18 cellular contexts compared by ENCODE assay signal in the genomic region with DNA sequence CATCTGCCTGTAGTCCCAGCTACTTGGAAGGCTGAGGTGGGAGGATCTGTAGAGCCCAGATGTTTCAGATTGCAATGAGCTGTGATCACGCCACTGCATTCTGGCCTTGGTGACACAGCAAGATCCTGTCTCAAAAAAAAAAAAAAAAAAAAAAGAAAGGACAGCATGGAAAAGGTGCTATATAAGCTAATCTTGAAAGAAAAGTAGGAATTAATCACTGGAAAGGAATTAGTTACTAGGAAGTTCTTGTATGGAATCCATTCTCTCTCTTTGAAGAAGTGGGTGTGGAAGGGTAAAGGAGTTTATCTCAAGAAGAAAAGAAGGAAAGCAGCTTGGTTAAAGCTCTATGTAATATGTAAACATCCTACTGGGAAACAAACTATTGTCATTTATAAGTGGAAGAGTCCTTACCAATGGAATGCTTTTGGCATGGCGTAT.
A peak's percentile ranks its signal among the peaks of the same experiment; 100 is the strongest.
DNase-seq lines count a peak whose midpoint lies in the region; ATAC-seq and TF ChIP-seq lines count a peak whose summit lies in the region.
"Had no signal": no experiment of that assay in that cellular context is flagged by ENCODE, and none has a peak within 500 bp of the region (broad histone marks: within the 10 kb centered on the region; RNA-seq: fewer than 3 reads in every experiment).

No MANE protein-coding gene starts in this region.

- H3K9me3 ChIP-seq in IMR-90 (ENCODE audit: control insufficient read depth, insufficient read depth, low read length) = no peaks in the 10 kb centered on the region
- no peaks in the 10 kb centered on the region for H3K9me3 ChIP-seq in lower lobe of right lung
- H3K9me3 ChIP-seq: tibial artery had no signal

- H3K9ac ChIP-seq in IMR-90 (ENCODE audit: low read depth, low read length) = no peak overlapping the region

- H3K4me1 ChIP-seq in IMR-90 (ENCODE audit: control insufficient read depth, insufficient read depth, low read length) (peaks cover 2% of the 10 kb centered on the region; the same call in 1 of the 2 replicates), lower lobe of right lung (no peaks in the 10 kb centered on the region)
- H3K4me1 ChIP-seq: tibial artery had no signal

- no peak overlapping the region for H4K5ac ChIP-seq in IMR-90 (ENCODE audit: low read depth, low read length)

- no peak overlapping the region for H2BK15ac ChIP-seq in IMR-90 (ENCODE audit: low read depth, low read length)

- dilution Hi-C loops in IMR-90 (cut with HindIII; ENCODE audit: low sequenced_read_pairs, unreplicated experiment) = no loop called here

- TF ChIP-seq POLR2A in IMR-90 (IDR thresholded peaks at IDR 0.05; ENCODE audit: low read depth, low read length) = no peak

- DNase-seq in EH (ENCODE audit: low read depth) = peak; percentile 79
- DNase-seq in IMR-90 = peak; percentile 45
- DNase-seq in choroid plexus epithelial cell (ENCODE audit: low read depth) = peak; percentile 45
- no peak for DNase-seq in lower lobe of right lung
- DNase-seq in activated CD4-positive, alpha-beta T cell treated with anti-CD3 and anti-CD28 coated beads for 4 hours = no peak
- no peak for DNase-seq in NCI-H2029 treated with DMSO at 0.1 percent for 48 hours (lab: John Stamatoyannopoulos, UW)
- no peak for DNase-seq in activated CD8-positive, alpha-beta memory T cell treated with anti-CD3 and anti-CD28 coated beads, Interleukin-2, amount 50 U/mL, for 48 hours
- DNase-seq: activated CD8-positive, alpha-beta memory T cell treated with anti-CD3 and anti-CD28 coated beads for 24 hours; activated gamma-delta T cell treated with Interleukin-2 at 50 U/mL for 16 hours; DMS153; effector CD4-positive, alpha-beta T cell; left ventricle myocardium superior; NCI-H2107; retina; SIG-M5; stimulated activated CD4-positive, alpha-beta T cell treated with anti-CD3 and anti-CD28 coated beads, Interleukin-2, amount 100 ng/mL, for 24 hours; tibial artery had no signal

- in situ Hi-C loops in IMR-90 (cut with MboI; ENCODE audit: low sequenced_read_pairs) = no loop called here

- no peaks in the 10 kb centered on the region for H4K20me1 ChIP-seq in IMR-90 (ENCODE audit: insufficient read depth, low read length)

- H2BK20ac ChIP-seq in IMR-90 (ENCODE audit: low read depth, low read length) = no peak overlapping the region

- H3K9me1 ChIP-seq in IMR-90 (ENCODE audit: insufficient read depth, low read length) = no peaks in the 10 kb centered on the region; the same call in 1 of the 2 replicates

- POLR2A ChIA-PET in IMR-90 (lab: Charles Lee; ENCODE audit: unreplicated experiment) = no interaction called here

- H3K4me3 ChIP-seq in IMR-90 (ENCODE audit: insufficient read depth, low read depth, low read length) (no peak overlapping the region), choroid plexus epithelial cell (ENCODE audit: low read depth, low read length) (no peak overlapping the region), lower lobe of right lung (no peak overlapping the region)
- H3K4me3 ChIP-seq: tibial artery had no signal

- H4K91ac ChIP-seq in IMR-90 (ENCODE audit: insufficient read depth, low read depth, low read length) = no peak overlapping the region

- H3K36me3 ChIP-seq in IMR-90 (ENCODE audit: control insufficient read depth, insufficient read depth, low read length) (no peaks in the 10 kb centered on the region), lower lobe of right lung (no peaks in the 10 kb centered on the region)
- H3K36me3 ChIP-seq: tibial artery had no signal

- peak overlapping the region; percentile 85; the same call in 1 of the 2 replicates for H3K18ac ChIP-seq in IMR-90 (ENCODE audit: low read depth, low read length)

- H4K8ac ChIP-seq in IMR-90 (ENCODE audit: low read depth in 2 of 2, low read length in 2 of 2) = no peak overlapping the region; a peak in 1 of 4 replicates

- CTCF ChIA-PET in IMR-90 (lab: Yijun Ruan, JAX) = no interaction called here

- intact Hi-C loops in IMR-90 (cut with micrococcal nuclease) (no loop called here), lower lobe of right lung (cut with DNase I) (no loop called here)

- no peak overlapping the region for H2AFZ ChIP-seq in IMR-90 (replicated peaks; ENCODE audit: low read length, poor library complexity)

- H2BK5ac ChIP-seq in IMR-90 (ENCODE audit: low read depth, low read length, poor library complexity, severe bottlenecking) = no peak overlapping the region

- no peak for TF ChIP-seq RAD21 in IMR-90 (IDR thresholded peaks at IDR 0.05; ENCODE audit: low read length)

- H3K23ac ChIP-seq in IMR-90 (ENCODE audit: low read depth, low read length) = no peak overlapping the region

- ATAC-seq in IMR-90 (ENCODE audit: low read depth) (peak; percentile 68), lower lobe of right lung (peak; percentile 27 to 68), GM18867 (IDR thresholded peaks at IDR 0.05; ENCODE audit: unreplicated experiment) (no peak)
- ATAC-seq: left ventricle myocardium superior had no signal

- H2AK5ac ChIP-seq in IMR-90 (ENCODE audit: low read depth, low read length) = no peak overlapping the region

- WGBS in IMR-90 (ENCODE audit: extremely low coverage in 2 of 2, insufficient read length in 1 of 2), 2 experiments = 57% methylated on average over 1 of the region's 2 CpGs; no CpG with 5 or more reads in 1 of the 2 experiments

- H3K27me3 ChIP-seq in IMR-90 (ENCODE audit: control insufficient read depth, insufficient read depth, low read length) = no peaks in the 10 kb centered on the region
- no peaks in the 10 kb centered on the region for H3K27me3 ChIP-seq in lower lobe of right lung (ENCODE audit: low read depth)
- H3K27me3 ChIP-seq: tibial artery had no signal

- no peak overlapping the region for H3K14ac ChIP-seq in IMR-90 (replicated peaks; ENCODE audit: low read depth, low read length)

- H3K4ac ChIP-seq in IMR-90 (ENCODE audit: low read depth, low read length) = no peak overlapping the region

- TF ChIP-seq CTCF in IMR-90 (conservative IDR thresholded peaks at IDR 0.05; ENCODE audit: low read depth, low read length) (no peak), choroid plexus epithelial cell (conservative IDR thresholded peaks at IDR 0.05; ENCODE audit: low read depth, low read length) (no peak), lower lobe of right lung (IDR thresholded peaks at IDR 0.05) (no peak)

- no peak overlapping the region for H3K27ac ChIP-seq in IMR-90 (ENCODE audit: insufficient read depth, low read length)
- H3K27ac ChIP-seq in lower lobe of right lung = no peak overlapping the region
- H3K27ac ChIP-seq: tibial artery had no signal

- H2AK9ac ChIP-seq in IMR-90 (replicated peaks; ENCODE audit: low read depth, low read length, poor library complexity) = no peak overlapping the region

- H2BK120ac ChIP-seq in IMR-90 (ENCODE audit: low read depth, low read length) = no peak overlapping the region

- H3K79me1 ChIP-seq in IMR-90 (ENCODE audit: low read depth in 1 of 2, low read length in 2 of 2) = no peaks in the 10 kb centered on the region

- H3K4me2 ChIP-seq in IMR-90 (ENCODE audit: low read depth, low read length) = peak overlapping the region; percentile 19; the same call in 1 of the 2 replicates

- no peak overlapping the region for H3K56ac ChIP-seq in IMR-90 (ENCODE audit: extremely low read depth, insufficient read depth, low read length)

- no TSS peak for BruUV-seq in IMR-90 (replicated peaks; lab: Mats Ljungman, UMichigan)

TF ChIP-seq in IMR-90, 13 proteins besides CTCF, POLR2A, EP300 and RAD21:
- TF ChIP-seq MAZ (IDR thresholded peaks at IDR 0.05; ENCODE audit: borderline replicate concordance, low read depth, low read length) = no peak
- TF ChIP-seq FOS (IDR thresholded peaks at IDR 0.05; ENCODE audit: low read depth, low read length) = no peak
- no peak for TF ChIP-seq CHD1 (IDR thresholded peaks at IDR 0.05; ENCODE audit: low read depth, low read length)
- no peak for TF ChIP-seq MXI1 (IDR thresholded peaks at IDR 0.05; ENCODE audit: borderline replicate concordance, low read depth, low read length)
- TF ChIP-seq, protein P1, sequence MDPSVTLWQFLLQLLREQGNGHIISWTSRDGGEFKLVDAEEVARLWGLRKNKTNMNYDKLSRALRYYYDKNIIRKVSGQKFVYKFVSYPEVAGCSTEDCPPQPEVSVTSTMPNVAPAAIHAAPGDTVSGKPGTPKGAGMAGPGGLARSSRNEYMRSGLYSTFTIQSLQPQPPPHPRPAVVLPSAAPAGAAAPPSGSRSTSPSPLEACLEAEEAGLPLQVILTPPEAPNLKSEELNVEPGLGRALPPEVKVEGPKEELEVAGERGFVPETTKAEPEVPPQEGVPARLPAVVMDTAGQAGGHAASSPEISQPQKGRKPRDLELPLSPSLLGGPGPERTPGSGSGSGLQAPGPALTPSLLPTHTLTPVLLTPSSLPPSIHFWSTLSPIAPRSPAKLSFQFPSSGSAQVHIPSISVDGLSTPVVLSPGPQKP (IDR thresholded peaks at IDR 0.05; ENCODE audit: borderline replicate concordance, low read depth, low read length) = no peak
- no peak for TF ChIP-seq BHLHE40 (IDR thresholded peaks at IDR 0.05; ENCODE audit: low read depth, low read length)
- no peak for TF ChIP-seq SMC3 (IDR thresholded peaks at IDR 0.05; ENCODE audit: low read depth, low read length)
- no peak for TF ChIP-seq NFE2L2 (IDR thresholded peaks at IDR 0.05; ENCODE audit: low read depth, low read length)
- TF ChIP-seq RFX5 (IDR thresholded peaks at IDR 0.05; ENCODE audit: low read depth, low read length) = no peak
- no peak for TF ChIP-seq MAFK (IDR thresholded peaks at IDR 0.05; ENCODE audit: low read depth, low read length)
- TF ChIP-seq CEBPB (IDR thresholded peaks at IDR 0.05; ENCODE audit: low read depth, low read length) = no peak
- no peak for TF ChIP-seq RCOR1 (IDR thresholded peaks at IDR 0.05; ENCODE audit: insufficient replicate concordance, low read length)
- TF ChIP-seq, protein P2, sequence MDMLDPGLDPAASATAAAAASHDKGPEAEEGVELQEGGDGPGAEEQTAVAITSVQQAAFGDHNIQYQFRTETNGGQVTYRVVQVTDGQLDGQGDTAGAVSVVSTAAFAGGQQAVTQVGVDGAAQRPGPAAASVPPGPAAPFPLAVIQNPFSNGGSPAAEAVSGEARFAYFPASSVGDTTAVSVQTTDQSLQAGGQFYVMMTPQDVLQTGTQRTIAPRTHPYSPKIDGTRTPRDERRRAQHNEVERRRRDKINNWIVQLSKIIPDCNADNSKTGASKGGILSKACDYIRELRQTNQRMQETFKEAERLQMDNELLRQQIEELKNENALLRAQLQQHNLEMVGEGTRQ (IDR thresholded peaks at IDR 0.05; ENCODE audit: low read depth, low read length) = no peak

Comparison
In these comparisons a context has a peak if more than half of its experiments do, and no peak if none do; other contexts are left out.
1. DNase-seq: peak in EH (single experiment), IMR-90 (single experiment) and choroid plexus epithelial cell (single experiment); none in lower lobe of right lung (single experiment), activated CD4-positive, alpha-beta T cell treated with anti-CD3 and anti-CD28 coated beads for 4 hours (0 of 2), NCI-H2029 treated with DMSO at 0.1 percent for 48 hours (single experiment) and activated CD8-positive, alpha-beta memory T cell treated with anti-CD3 and anti-CD28 coated beads, Interleukin-2, amount 50 U/mL, for 48 hours (single experiment).